1 cellular context compared by ENCODE assay signal in the genomic region with DNA sequence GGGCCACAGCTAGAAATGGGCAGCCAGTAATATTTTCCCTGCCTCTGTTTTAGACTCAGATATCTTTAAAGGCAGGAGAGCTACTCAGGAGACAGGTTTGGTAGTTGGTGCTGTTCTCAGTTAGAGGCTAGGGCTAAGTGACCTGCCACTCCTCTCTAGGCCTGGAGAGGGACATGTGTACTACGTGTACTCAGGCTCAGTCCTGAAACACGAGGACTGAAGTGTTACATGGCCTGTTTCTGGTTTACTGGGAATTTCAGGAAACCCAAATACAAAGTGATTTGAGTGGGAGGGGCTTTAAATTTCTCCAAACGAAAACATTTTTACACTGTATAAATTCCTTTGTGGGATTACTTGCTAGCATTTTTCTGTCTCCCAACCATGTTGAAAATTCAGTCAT.
TF ChIP-seq lines count a peak whose summit lies in the region.

No MANE protein-coding gene starts in this region.

TF ChIP-seq in H1, 55 proteins besides CTCF, POLR2A, EP300 and RAD21 (continued from another document):
- no peak for TF ChIP-seq NANOG (IDR thresholded peaks at IDR 0.05; ENCODE audit: insufficient read depth, low read depth, low read length, poor library complexity, severe bottlenecking)
- TF ChIP-seq TBP (IDR thresholded peaks at IDR 0.05; ENCODE audit: low read depth, low read length): no peak
- no peak for TF ChIP-seq SP4 (IDR thresholded peaks at IDR 0.05; ENCODE audit: low read length)
TF ChIP-seq in H1: peak in this region for 0.
